11 cellular contexts compared by ENCODE assay signal in the genomic region with DNA sequence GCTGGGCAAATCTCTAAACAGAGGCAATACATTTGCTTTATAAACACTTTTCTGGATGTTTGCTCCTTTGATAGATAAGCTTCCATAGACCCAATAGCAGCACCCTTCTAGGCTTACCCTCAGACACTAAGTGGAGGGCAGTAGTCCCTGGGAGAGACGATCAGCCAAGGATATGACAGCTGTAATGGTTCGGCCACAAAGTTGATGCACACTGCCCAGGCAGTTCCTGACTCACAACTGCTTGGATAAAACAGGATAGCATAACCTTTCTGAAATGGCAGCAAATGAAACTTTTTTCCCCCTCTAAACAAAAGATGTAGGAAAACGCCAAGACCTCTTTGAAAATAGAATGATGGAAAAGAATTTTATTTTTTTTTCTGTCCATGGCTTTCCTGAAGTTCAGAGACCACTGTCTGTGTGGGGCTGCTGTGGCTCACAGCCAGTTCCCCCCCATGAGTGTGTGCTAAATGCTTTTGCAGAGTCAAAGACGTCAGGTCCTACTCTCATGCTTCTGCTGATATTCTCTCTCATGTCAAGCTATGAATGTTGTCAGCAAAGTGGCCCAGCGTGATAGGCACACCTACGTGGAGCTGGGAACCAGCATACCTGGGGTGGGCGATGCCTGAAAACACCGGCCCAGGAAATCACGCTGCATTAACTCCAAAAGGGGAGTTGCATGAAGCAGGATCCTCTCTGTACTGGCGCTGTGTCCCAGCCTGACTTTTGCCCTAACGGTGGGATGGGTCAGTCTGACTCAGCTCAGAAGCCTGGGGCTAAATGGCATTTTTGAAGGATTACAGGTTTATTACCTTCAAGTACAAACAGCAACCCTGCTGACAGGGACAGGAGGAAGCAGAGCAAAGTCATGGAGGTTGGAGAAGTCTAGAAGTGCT. TPM values are rescaled to one million over a fixed set of nuclear protein-coding genes. Genes with fewer than 3 reads are reported as not detected.
DNase-seq lines count a peak whose midpoint lies in the region; ATAC-seq lines count a peak whose summit lies in the region.
"Had no signal": no experiment of that assay in that cellular context is flagged by ENCODE, and none has a peak within 500 bp of the region (broad histone marks: within the 10 kb centered on the region; RNA-seq: fewer than 3 reads in every experiment).

No MANE protein-coding gene starts in this region.

- H3K23ac ChIP-seq in mesendoderm (ENCODE audit: low read length): no peak overlapping the region

- no peaks in the 10 kb centered on the region for H3K27me3 ChIP-seq in mesendoderm (ENCODE audit: insufficient read depth, low read length, poor library complexity)
- H3K27me3 ChIP-seq: dorsolateral prefrontal cortex, ovary had no signal

- H3K36me3 ChIP-seq in mesendoderm (ENCODE audit: control insufficient read depth, insufficient read depth, low read length): no peaks in the 10 kb centered on the region
- H3K36me3 ChIP-seq: ovary had no signal

- no peak overlapping the region for H2BK15ac ChIP-seq in mesendoderm (replicated peaks; ENCODE audit: low read depth)

- H3K79me1 ChIP-seq in mesendoderm (ENCODE audit: low read length): no peaks in the 10 kb centered on the region

- H4K8ac ChIP-seq in mesendoderm (ENCODE audit: low read depth, low read length): no peak overlapping the region

- no peak overlapping the region for H2BK5ac ChIP-seq in mesendoderm (ENCODE audit: low read length)

- no peaks in the 10 kb centered on the region for H3K27me3 Mint-ChIP-seq in central memory CD8-positive, alpha-beta T cell

- H3K4me1 Mint-ChIP-seq in central memory CD8-positive, alpha-beta T cell: no peaks in the 10 kb centered on the region

- H3K9me3 Mint-ChIP-seq in central memory CD8-positive, alpha-beta T cell: no peaks in the 10 kb centered on the region

- peak overlapping the region; percentile 7 for H3K27ac ChIP-seq in mesendoderm (ENCODE audit: low read depth, low read length)
- H3K27ac ChIP-seq: ovary had no signal

- H3K4me1 ChIP-seq in mesendoderm (ENCODE audit: control insufficient read depth, low read depth, low read length): no peaks in the 10 kb centered on the region

- ATAC-seq in central memory CD8-positive, alpha-beta T cell (replicated peaks; ENCODE audit: extremely low read depth, poor library complexity, severe bottlenecking): no peak
- ATAC-seq in GM18511 (IDR thresholded peaks at IDR 0.05; ENCODE audit: unreplicated experiment): no peak
- no peak for ATAC-seq in GM19452 (IDR thresholded peaks at IDR 0.05; ENCODE audit: unreplicated experiment)

- DNase-seq in AG20443 (ENCODE audit: low spot score) (peak; percentile 47), LHCN-M2 (ENCODE audit: low read depth) (peak; percentile 84), mesendoderm (peak; percentile 93), NCI-H187 treated with DMSO at 0.1 percent for 48 hours (lab: John Stamatoyannopoulos, UW) (no peak)
- no peak for DNase-seq in central memory CD8-positive, alpha-beta T cell (ENCODE audit: low spot score in 2 of 2)
- DNase-seq in stimulated activated CD4-positive, alpha-beta T cell treated with anti-CD3 and anti-CD28 coated beads, Interleukin-4, amount 100 ng/mL, for 4 hours: no peak
- DNase-seq: activated CD4-positive, CD25-positive, alpha-beta regulatory T cell treated with anti-CD3 and anti-CD28 coated beads, Interleukin-2, amount 50 U/mL, for 72 hours; dorsolateral prefrontal cortex; ovary had no signal

- no peak overlapping the region for H3K9ac ChIP-seq in mesendoderm (ENCODE audit: low read length)

- no peak overlapping the region for H4K5ac ChIP-seq in mesendoderm (ENCODE audit: low read length)

- H3K4me2 ChIP-seq in mesendoderm (ENCODE audit: low read length): no peak overlapping the region

- H3K79me2 ChIP-seq in mesendoderm (ENCODE audit: control insufficient read depth, insufficient read depth, low read length): no peaks in the 10 kb centered on the region

- no peak overlapping the region for H2BK120ac ChIP-seq in mesendoderm (ENCODE audit: low read depth, low read length)

- no peak overlapping the region for H3K4me3 ChIP-seq in mesendoderm (ENCODE audit: low read length)
- H3K4me3 ChIP-seq: dorsolateral prefrontal cortex, ovary had no signal

- no peak overlapping the region for H2AK5ac ChIP-seq in mesendoderm (ENCODE audit: low read length)

- H3K4me3 Mint-ChIP-seq in central memory CD8-positive, alpha-beta T cell: no peak overlapping the region

- H3K18ac ChIP-seq in mesendoderm (ENCODE audit: low read length): no peak overlapping the region

- whole genome bisulfite sequencing in mesendoderm (ENCODE audit: extremely low coverage, insufficient coverage, low lambda C conversion rate): no CpG with 5 or more reads among the region's 11 CpGs

- H3K4ac ChIP-seq in mesendoderm (ENCODE audit: low read depth, low read length): no peak overlapping the region

- no peak overlapping the region for H3K56ac ChIP-seq in mesendoderm (ENCODE audit: low read length)

- H3K27ac Mint-ChIP-seq in central memory CD8-positive, alpha-beta T cell (ENCODE audit: low read depth): peak overlapping the region; percentile 79

- peaks cover 29% of the 10 kb centered on the region for H3K36me3 Mint-ChIP-seq in central memory CD8-positive, alpha-beta T cell (ENCODE audit: insufficient read depth)

RNA-seq across cellular contexts. Expression of a gene that starts 8.8 kb away (rescaled TPM):
- total RNA-seq in LHCN-M2 (2014; rRNA removed): 53.0 and 58.1 TPM in 2 replicates
- 28.9 TPM for polyA plus RNA-seq in LHCN-M2 (2012)
- 34.9 TPM for polyA plus RNA-seq in mesendoderm (2013, experiment 1 of 2)
- 36.3 TPM for polyA plus RNA-seq in mesendoderm (2013, experiment 2 of 2)

RNA-seq across cellular contexts. Expression of a gene that starts 31.7 kb away (rescaled TPM):
- 0.17 TPM in 1 of 2 replicates, not detected in the other for total RNA-seq in LHCN-M2 (2014; rRNA removed)
- polyA plus RNA-seq in LHCN-M2 (2012): 0.13 TPM
- 0.06 TPM for polyA plus RNA-seq in mesendoderm (2013, experiment 1 of 2)
- 0.11 TPM for polyA plus RNA-seq in mesendoderm (2013, experiment 2 of 2)

RNA-seq across cellular contexts. Expression of a gene that starts 53.3 kb away (rescaled TPM):
- not detected in 2 replicates for total RNA-seq in LHCN-M2 (2014; rRNA removed)
- not detected for polyA plus RNA-seq in LHCN-M2 (2012)
- polyA plus RNA-seq in mesendoderm (2013, experiment 1 of 2): 0.73 TPM
- 0.78 TPM for polyA plus RNA-seq in mesendoderm (2013, experiment 2 of 2)
- total RNA-seq: ovary had no signal

Comparison
In these comparisons a context has a peak if more than half of its experiments do, and no peak if none do; other contexts are left out.
1. DNase-seq: peak in AG20443 (single experiment), LHCN-M2 (single experiment) and mesendoderm (single experiment); none in central memory CD8-positive, alpha-beta T cell (0 of 2), stimulated activated CD4-positive, alpha-beta T cell treated with anti-CD3 and anti-CD28 coated beads, Interleukin-4, amount 100 ng/mL, for 4 hours (0 of 2) and NCI-H187 treated with DMSO at 0.1 percent for 48 hours (single experiment).